ENCODE assay signal across 8 cellular contexts in genomic region chr19:17932485-17933338, GRCh38. TPM values are rescaled to one million over a fixed set of nuclear protein-coding genes. Genes with fewer than 3 reads are reported as not detected.
A peak's percentile ranks its signal among the peaks of the same experiment; 100 is the strongest.
DNase-seq lines count a peak whose midpoint lies in the region; ATAC-seq and TF ChIP-seq lines count a peak whose summit lies in the region.

TSS of gene CCDC124 (plus strand) at chr19:17933015. CDS start at chr19:17936421, 3,406 bp downstream.

- intact Hi-C loops in mammary epithelial cell (cut with micrococcal nuclease): loop anchor here (1.0 to 10.0 kb wide), 4 partner anchors 62 to 592 kb away; partner anchors contain the start of genes ELL and RPL18A
- intact Hi-C loops in spleen (cut with DNase I; ENCODE audit: low total_unique reads): loop anchor here (2.0 kb wide), 1 partner anchor 74 kb away; the partner anchor contains the start of gene RPL18A

- 3% methylated on average over 52 of the region's 64 CpGs for WGBS in mammary epithelial cell (ENCODE audit: low coverage, missing lambda C conversion rate)
- WGBS in spleen, 5 donors: 0 to 1% (median 0%) methylated on average over 49 to 64 of the region's 64 CpGs

- H3K4me3 ChIP-seq in AG09309 (ENCODE audit: control insufficient read depth, low read depth, low read length): peak within 1 kb of the TSS; percentile 92
- H3K4me3 ChIP-seq in WI38 (ENCODE audit: low read depth, low read length): peak within 1 kb of the TSS; percentile 89
- H3K4me3 ChIP-seq in mammary epithelial cell (replicated peaks in 1 of 3; ENCODE audit: insufficient read depth in 1 of 3, low read depth in 2 of 3, low read length in 3 of 3): peak within 1 kb of the TSS; percentile 92 to 96 (median 94)
- H3K4me3 ChIP-seq in spleen: peak within 1 kb of the TSS; percentile 72 to 89 (median 78)

- TF ChIP-seq CTCF in AG09309 (IDR thresholded peaks at IDR 0.05; ENCODE audit: control insufficient read depth, insufficient read depth, low read depth, low read length, missing control alignments) (peak; percentile 97), WI38 (IDR thresholded peaks at IDR 0.05; ENCODE audit: low read depth, low read length) (peak; percentile 93), mammary epithelial cell (conservative IDR thresholded peaks at IDR 0.05 in 1 of 2, IDR thresholded peaks at IDR 0.05 in 1 of 2; ENCODE audit: extremely low read depth in 1 of 2, insufficient read depth in 1 of 2, low read depth in 1 of 2, low read length in 2 of 2) (peak; percentile 92 to 99), spleen (IDR thresholded peaks at IDR 0.05 in 8 of 11, conservative IDR thresholded peaks at IDR 0.05 in 3 of 11) (peak; percentile 82 to 97 (median 95))

- H3K9me3 ChIP-seq in mammary epithelial cell (replicated peaks; ENCODE audit: insufficient read depth, low read length) (no peaks in the 10 kb centered on the region), spleen (no peaks in the 10 kb centered on the region)

- H3K9ac ChIP-seq in mammary epithelial cell (ENCODE audit: insufficient read depth, low read length): peak within 1 kb of the TSS; percentile 97

- peak; percentile 55 for DNase-seq in AG09309 (ENCODE audit: low read depth)
- peak; percentile 91 for DNase-seq in NCI-H2196 treated with DMSO at 0.1 percent for 48 hours (lab: John Stamatoyannopoulos, UW; ENCODE audit: unreplicated experiment)
- DNase-seq in mammary epithelial cell: peak; percentile 90
- DNase-seq in inferior parietal cortex (ENCODE audit: extremely low spot score): peak; percentile 88
- DNase-seq in spleen: peak; percentile 98

- peak; percentile 37 to 80 (median 64) for TF ChIP-seq POLR2A in spleen (IDR thresholded peaks at IDR 0.05)

- in situ Hi-C loops in mammary epithelial cell (cut with MboI; ENCODE audit: low sequenced_read_pairs in 2 of 2): loop anchor here in 1 of 2 donors (25.0 kb wide), 1 partner anchor 130 kb away; no protein-coding TSS in a partner anchor

- TSS peak; percentile 79 for BruUV-seq in mammary epithelial cell (replicated peaks; lab: Mats Ljungman, UMichigan)

- no peaks in the 10 kb centered on the region for H4K20me1 ChIP-seq in mammary epithelial cell (ENCODE audit: insufficient read depth, low read length)

- ATAC-seq in GM18870 (IDR thresholded peaks at IDR 0.05; ENCODE audit: unreplicated experiment) (peak; percentile 62), HG03108 (IDR thresholded peaks at IDR 0.05; ENCODE audit: unreplicated experiment) (peak; percentile 69)

- H3K4me1 ChIP-seq in mammary epithelial cell (ENCODE audit: insufficient read depth, low read length): peaks cover 18% of the 10 kb centered on the region
- peaks cover 9 to 32% (median 26%) of the 10 kb centered on the region in 6 donors for H3K4me1 ChIP-seq in spleen

- dilution Hi-C loops in mammary epithelial cell (cut with HindIII; ENCODE audit: low sequenced_read_pairs): loop anchor here (5.0 kb wide), 1 partner anchor 80 kb away; no protein-coding TSS in a partner anchor

- peak within 1 kb of the TSS; percentile 89 for H3K4me2 ChIP-seq in mammary epithelial cell (ENCODE audit: insufficient read depth, low read depth, low read length)

- H3K79me2 ChIP-seq in mammary epithelial cell (ENCODE audit: insufficient read depth, low read length): peaks cover 26% of the 10 kb centered on the region

- H2AFZ ChIP-seq in mammary epithelial cell (ENCODE audit: low read depth, low read length): peak within 1 kb of the TSS; percentile 97

- H3K27me3 ChIP-seq in mammary epithelial cell (ENCODE audit: insufficient read depth, low read length) (no peaks in the 10 kb centered on the region), spleen (replicated peaks in 1 of 7) (peaks cover 0 to 3% (median 0%) of the 10 kb centered on the region in 7 donors)

- CTCF ChIA-PET in mammary epithelial cell (lab: Charles Lee; ENCODE audit: low non-redundant PET): interaction anchor here (0.5 to 2.2 kb wide), 5 partner anchors 62 to 196 kb away, joined by 3 to 39 read pairs (median 6); partner anchors contain the start of gene RPL18A

- H3K27ac ChIP-seq in mammary epithelial cell (ENCODE audit: insufficient read depth, low read depth, low read length) (peak within 1 kb of the TSS; percentile 95), spleen (peak within 1 kb of the TSS; percentile 75 to 94 (median 92))

- H3K36me3 ChIP-seq in mammary epithelial cell (ENCODE audit: insufficient read depth, low read length) (no peaks in the 10 kb centered on the region), spleen (peaks cover 0 to 24% (median 5%) of the 10 kb centered on the region in 6 donors)

RNA-seq across cellular contexts. Expression of gene CCDC124, which starts in this region (rescaled TPM):
- total RNA-seq in mammary epithelial cell (100 to 1,000 TPM in 1 of 2 donors, 10 to 100 TPM in 1; 20.3 to 100 TPM), spleen (10 to 100 TPM; 29.5 to 48.6 (median 41.2) TPM)
- polyA plus RNA-seq in mammary epithelial cell (85.3 TPM), spleen (10 to 100 TPM; 62.4 to 89.9 (median 86.1) TPM)
- 6.0 TPM for polyA minus RNA-seq in mammary epithelial cell

Comparison
In these comparisons a context has a peak if more than half of its experiments do, and no peak if none do; other contexts are left out.
1. Peak in every context shown above with its lines: DNase-seq, ATAC-seq, H3K4me3 ChIP-seq and H3K27ac ChIP-seq.